ENCODE assay signal across 8 cellular contexts in genomic region chr17:36657763-36658490, GRCh38. TPM values are rescaled to one million over a fixed set of nuclear protein-coding genes. Genes with fewer than 3 reads are reported as not detected.
A peak's percentile ranks its signal among the peaks of the same experiment; 100 is the strongest.
DNase-seq lines count a peak whose midpoint lies in the region; ATAC-seq and TF ChIP-seq lines count a peak whose summit lies in the region.

No MANE protein-coding gene starts in this region.

- peaks cover 0 to 9% (median 3%) of the 10 kb centered on the region in 12 donors for H3K4me1 ChIP-seq in heart left ventricle

- no peak overlapping the region for H3K27ac ChIP-seq in heart left ventricle

- H3K4me3 Mint-ChIP-seq in activated CD4-positive, alpha-beta T cell treated with anti-CD3 and anti-CD28 coated beads for 36 hours: peak overlapping the region; percentile 28
- peak overlapping the region; percentile 52 for H3K4me3 Mint-ChIP-seq in activated CD8-positive, alpha-beta T cell treated with anti-CD3 and anti-CD28 coated beads for 36 hours

- POLR2A ChIA-PET in activated CD4-positive, alpha-beta T cell treated with anti-CD3 and anti-CD28 coated beads for 36 hours (lab: Charles Lee): no interaction called here
- POLR2A ChIA-PET in activated CD8-positive, alpha-beta T cell treated with anti-CD3 and anti-CD28 coated beads for 36 hours (lab: Charles Lee): no interaction called here

- CTCF ChIA-PET in activated CD4-positive, alpha-beta T cell treated with anti-CD3 and anti-CD28 coated beads for 36 hours (lab: Charles Lee): interaction anchor here (0.6 to 1.2 kb wide), 4 partner anchors 15 to 389 kb away, joined by 3 to 4 read pairs (median 4); no protein-coding TSS in a partner anchor
- CTCF ChIA-PET in activated CD8-positive, alpha-beta T cell treated with anti-CD3 and anti-CD28 coated beads for 36 hours (lab: Charles Lee): interaction anchor here (1.1 to 1.2 kb wide), 3 partner anchors 45 to 317 kb away, joined by 3 read pairs; no protein-coding TSS in a partner anchor

- peak; percentile 23 for ATAC-seq in activated CD4-positive, alpha-beta T cell treated with anti-CD3 and anti-CD28 coated beads for 36 hours
- ATAC-seq in activated CD8-positive, alpha-beta T cell treated with anti-CD3 and anti-CD28 coated beads for 36 hours: peak; percentile 61
- peak in 1 of 4 donors; percentile 38 for ATAC-seq in heart left ventricle
- no peak for ATAC-seq in HG03139 (IDR thresholded peaks at IDR 0.05; ENCODE audit: unreplicated experiment)
- no peak for ATAC-seq in GM21786 (IDR thresholded peaks at IDR 0.05; ENCODE audit: unreplicated experiment)

- DNase-seq in activated CD4-positive, alpha-beta T cell treated with anti-CD3 and anti-CD28 coated beads for 36 hours: peak; percentile 56
- DNase-seq in activated CD4-positive, alpha-beta T cell treated with anti-CD3 and anti-CD28 coated beads, Interleukin-2, amount 50 U/mL, for 1 hour: no peak
- DNase-seq in activated CD8-positive, alpha-beta T cell treated with anti-CD3 and anti-CD28 coated beads for 36 hours: peak; percentile 54
- DNase-seq in heart left ventricle: no peak
- DNase-seq in retinal pigment epithelial cell (ENCODE audit: low read depth): no peak
- no peak for DNase-seq in NK-92 (lab: John Stamatoyannopoulos, UW; ENCODE audit: unreplicated experiment)

- peak; percentile 46 for TF ChIP-seq CTCF in activated CD8-positive, alpha-beta T cell treated with anti-CD3 and anti-CD28 coated beads for 36 hours (IDR thresholded peaks at IDR 0.05)
- peak in 2 of 12 donors; percentile 20 to 27 for TF ChIP-seq CTCF in heart left ventricle (IDR thresholded peaks at IDR 0.05)
- peak; percentile 57 for TF ChIP-seq CTCF in retinal pigment epithelial cell (conservative IDR thresholded peaks at IDR 0.05; ENCODE audit: low read depth, low read length)

- H3K9me3 ChIP-seq in heart left ventricle: no peaks in the 10 kb centered on the region

- peaks cover 13 to 87% (median 35%) of the 10 kb centered on the region in 9 donors for H3K27me3 ChIP-seq in heart left ventricle

- intact Hi-C loops in activated CD4-positive, alpha-beta T cell treated with anti-CD3 and anti-CD28 coated beads for 36 hours (cut with DNase I, micrococcal nuclease): no loop called here
- intact Hi-C loops in activated CD8-positive, alpha-beta T cell treated with anti-CD3 and anti-CD28 coated beads for 36 hours (cut with micrococcal nuclease): no loop called here
- intact Hi-C loops in heart left ventricle (cut with DNase I): no loop called here

- H3K27me3 Mint-ChIP-seq in activated CD4-positive, alpha-beta T cell treated with anti-CD3 and anti-CD28 coated beads for 36 hours: peaks cover 41% of the 10 kb centered on the region
- H3K27me3 Mint-ChIP-seq in activated CD8-positive, alpha-beta T cell treated with anti-CD3 and anti-CD28 coated beads for 36 hours: peaks cover 26% of the 10 kb centered on the region

- 5 to 7% (median 5%) methylated on average over 31 to 57 of the region's 57 CpGs for WGBS in heart left ventricle, 4 donors

- H3K4me1 Mint-ChIP-seq in activated CD4-positive, alpha-beta T cell treated with anti-CD3 and anti-CD28 coated beads for 36 hours: peaks cover 2% of the 10 kb centered on the region
- H3K4me1 Mint-ChIP-seq in activated CD8-positive, alpha-beta T cell treated with anti-CD3 and anti-CD28 coated beads for 36 hours (ENCODE audit: low read depth): peaks cover 8% of the 10 kb centered on the region

- no peaks in the 10 kb centered on the region for H3K9me3 Mint-ChIP-seq in activated CD4-positive, alpha-beta T cell treated with anti-CD3 and anti-CD28 coated beads for 36 hours (ENCODE audit: low read depth)
- H3K9me3 Mint-ChIP-seq in activated CD8-positive, alpha-beta T cell treated with anti-CD3 and anti-CD28 coated beads for 36 hours: no peaks in the 10 kb centered on the region

- no peak for TF ChIP-seq POLR2A in heart left ventricle (IDR thresholded peaks at IDR 0.05)

- no peaks in the 10 kb centered on the region for H3K36me3 Mint-ChIP-seq in activated CD4-positive, alpha-beta T cell treated with anti-CD3 and anti-CD28 coated beads for 36 hours (ENCODE audit: low read depth)
- H3K36me3 Mint-ChIP-seq in activated CD8-positive, alpha-beta T cell treated with anti-CD3 and anti-CD28 coated beads for 36 hours (ENCODE audit: low read depth): no peaks in the 10 kb centered on the region

- H3K36me3 ChIP-seq in heart left ventricle: no peaks in the 10 kb centered on the region

- no peak overlapping the region for H3K27ac Mint-ChIP-seq in activated CD4-positive, alpha-beta T cell treated with anti-CD3 and anti-CD28 coated beads for 36 hours
- no peak overlapping the region for H3K27ac Mint-ChIP-seq in activated CD8-positive, alpha-beta T cell treated with anti-CD3 and anti-CD28 coated beads for 36 hours

- H3K4me3 ChIP-seq in heart left ventricle (peak overlapping the region; percentile 28 to 61 (median 46)), retinal pigment epithelial cell (ENCODE audit: low read length) (peak overlapping the region; percentile 48)

RNA-seq across cellular contexts. Expression of gene MRM1, which starts 56.5 kb away (rescaled TPM):
- total RNA-seq in activated CD4-positive, alpha-beta T cell treated with anti-CD3 and anti-CD28 coated beads for 36 hours: 10 to 100 TPM; 14.3 to 16.4 TPM
- 10 to 100 TPM; 24.5 to 27.4 TPM for total RNA-seq in activated CD8-positive, alpha-beta T cell treated with anti-CD3 and anti-CD28 coated beads for 36 hours
- total RNA-seq in heart left ventricle: 10 to 100 TPM in 1 of 9 donors, 1 to 10 TPM in 8; 4.0 to 12.4 (median 7.2) TPM
- polyA plus RNA-seq in heart left ventricle: 10 to 100 TPM in 1 of 2 donors, 1 to 10 TPM in 1; 7.7 to 12.6 TPM

Comparison
In these comparisons a context has a peak if more than half of its experiments do, and no peak if none do; other contexts are left out.
1. DNase-seq: peak in activated CD4-positive, alpha-beta T cell treated with anti-CD3 and anti-CD28 coated beads for 36 hours (single experiment) and activated CD8-positive, alpha-beta T cell treated with anti-CD3 and anti-CD28 coated beads for 36 hours (single experiment); none in activated CD4-positive, alpha-beta T cell treated with anti-CD3 and anti-CD28 coated beads, Interleukin-2, amount 50 U/mL, for 1 hour (single experiment), heart left ventricle (0 of 5), retinal pigment epithelial cell (single experiment) and NK-92 (single experiment).
2. ATAC-seq: peak in activated CD4-positive, alpha-beta T cell treated with anti-CD3 and anti-CD28 coated beads for 36 hours (single experiment) and activated CD8-positive, alpha-beta T cell treated with anti-CD3 and anti-CD28 coated beads for 36 hours (single experiment); none in HG03139 (single experiment) and GM21786 (single experiment).